Comparison of ENCODE assay signal across 1 cellular context in genomic region chr4:123529278-123529568, GRCh38.
TF ChIP-seq lines count a peak whose summit lies in the region.

No MANE protein-coding gene starts in this region.

TF ChIP-seq in GM23338, 12 proteins besides CTCF, POLR2A, EP300 and RAD21 (continued from another document):
- TF ChIP-seq ZNF462 (CRISPR knock-in tag; IDR thresholded peaks at IDR 0.05): no peak
TF ChIP-seq in GM23338: peak in this region for 0.
